In genomic region chr3:114892880-114893279, GRCh38 we compare ENCODE assay signal across 18 cellular contexts.
DNase-seq lines count a peak whose midpoint lies in the region; ATAC-seq and TF ChIP-seq lines count a peak whose summit lies in the region.
"Had no signal": no experiment of that assay in that cellular context is flagged by ENCODE, and none has a peak within 500 bp of the region (broad histone marks: within the 10 kb centered on the region; RNA-seq: fewer than 3 reads in every experiment).

No MANE protein-coding gene starts in this region.

- H3K4me3 ChIP-seq in neural progenitor cell (no peak overlapping the region), mammary epithelial cell (replicated peaks in 1 of 3; ENCODE audit: insufficient read depth in 1 of 3, low read depth in 2 of 3, low read length in 3 of 3) (no peak overlapping the region), GM23338 (no peak overlapping the region)
- H3K4me3 ChIP-seq: left lung had no signal

- peak; percentile 27 for DNase-seq in DMS79 treated with DMSO at 0.1 percent for 48 hours (lab: John Stamatoyannopoulos, UW)
- DNase-seq in DMS79 (lab: John Stamatoyannopoulos, UW) = no peak
- peak; percentile 88 for DNase-seq in NCI-H446 treated with DMSO at 0.1 percent for 48 hours (lab: John Stamatoyannopoulos, UW)
- peak; percentile 87 to 90 for DNase-seq in cerebellar nuclear complex (lab: John Stamatoyannopoulos, UW)
- DNase-seq in neural progenitor cell (ENCODE audit: low spot score) = no peak
- no peak for DNase-seq in mammary epithelial cell
- DNase-seq in T-cell = no peak
- no peak for DNase-seq in GM23338 (ENCODE audit: low spot score)
- DNase-seq: 8988T; activated naive CD4-positive, alpha-beta T cell treated with anti-CD3 and anti-CD28 coated beads, Interleukin-2, amount 10 ng/mL, durations not matched to agents 7 days and 5 days; activated T-cell treated with anti-CD3 and anti-CD28 coated beads, Interleukin-2, amount 50 U/mL, for 48 hours; AML-193; CD8-positive, alpha-beta memory T cell; effector memory CD4-positive, alpha-beta T cell; left lung; stimulated activated CD4-positive, alpha-beta T cell treated with anti-CD3 and anti-CD28 coated beads, Interleukin-12 subunit alpha, Interleukin-12 subunit beta, amount 100 ng/mL, for 4 hours had no signal

- H3K27ac Mint-ChIP-seq in neural progenitor cell (peak overlapping the region; percentile 35), T-cell (no peak overlapping the region), GM23338 (no peak overlapping the region)
- H3K27ac Mint-ChIP-seq: activated naive CD4-positive, alpha-beta T cell treated with anti-CD3 and anti-CD28 coated beads, Interleukin-2, amount 10 ng/mL, durations not matched to agents 7 days and 5 days; CD8-positive, alpha-beta memory T cell had no signal

- 76% methylated on average over 3 of the region's 3 CpGs for WGBS in mammary epithelial cell (ENCODE audit: low coverage, missing lambda C conversion rate)

- H2AFZ ChIP-seq in neural progenitor cell (replicated peaks) (no peak overlapping the region), mammary epithelial cell (ENCODE audit: low read depth, low read length) (no peak overlapping the region), GM23338 (no peak overlapping the region)

- H3K9ac ChIP-seq in neural progenitor cell (no peak overlapping the region), mammary epithelial cell (ENCODE audit: insufficient read depth, low read length) (no peak overlapping the region)

- H3K36me3 Mint-ChIP-seq in neural progenitor cell (no peaks in the 10 kb centered on the region), T-cell (peaks cover 31% of the 10 kb centered on the region), GM23338 (ENCODE audit: low read depth) (no peaks in the 10 kb centered on the region)
- H3K36me3 Mint-ChIP-seq: activated naive CD4-positive, alpha-beta T cell treated with anti-CD3 and anti-CD28 coated beads, Interleukin-2, amount 10 ng/mL, durations not matched to agents 7 days and 5 days had no signal

- ATAC-seq in T-cell (replicated peaks in 1 of 4) (no peak), GM23338 (no peak)
- ATAC-seq: esophagus mucosa, left lung had no signal

- H3K27me3 Mint-ChIP-seq in neural progenitor cell (ENCODE audit: insufficient read depth, low read depth) = no peaks in the 10 kb centered on the region
- no peaks in the 10 kb centered on the region for H3K27me3 Mint-ChIP-seq in T-cell
- no peaks in the 10 kb centered on the region for H3K27me3 Mint-ChIP-seq in GM23338 (ENCODE audit: insufficient read depth, low read depth, poor library complexity)
- H3K27me3 Mint-ChIP-seq: activated naive CD4-positive, alpha-beta T cell treated with anti-CD3 and anti-CD28 coated beads, Interleukin-2, amount 10 ng/mL, durations not matched to agents 7 days and 5 days had no signal

- dilution Hi-C loops in mammary epithelial cell (cut with HindIII; ENCODE audit: low sequenced_read_pairs) = no loop called here

- H3K27me3 ChIP-seq in neural progenitor cell (no peaks in the 10 kb centered on the region), mammary epithelial cell (ENCODE audit: insufficient read depth, low read length) (no peaks in the 10 kb centered on the region), GM23338 (ENCODE audit: insufficient read depth) (no peaks in the 10 kb centered on the region)
- H3K27me3 ChIP-seq: left lung had no signal

- H3K27ac ChIP-seq in neural progenitor cell (no peak overlapping the region), mammary epithelial cell (ENCODE audit: insufficient read depth, low read depth, low read length) (no peak overlapping the region), GM23338 (ENCODE audit: low read depth) (no peak overlapping the region)
- H3K27ac ChIP-seq: left lung, RWPE1 had no signal

- POLR2A ChIA-PET in T-cell (lab: Charles Lee) = interaction anchor here in 1 of 2 donors (0.6 kb wide), 2 partner anchors 14 to 744 kb away, joined by 3 read pairs; no protein-coding TSS in a partner anchor

- no peaks in the 10 kb centered on the region for H3F3A ChIP-seq in neural progenitor cell (ENCODE audit: low read depth)
- H3F3A ChIP-seq in GM23338 (replicated peaks; ENCODE audit: low read depth) = no peaks in the 10 kb centered on the region

- H3K4me2 ChIP-seq in neural progenitor cell (no peak overlapping the region), mammary epithelial cell (ENCODE audit: insufficient read depth, low read depth, low read length) (no peak overlapping the region), GM23338 (no peak overlapping the region)

- H3K36me3 ChIP-seq in neural progenitor cell (no peaks in the 10 kb centered on the region), mammary epithelial cell (ENCODE audit: insufficient read depth, low read length) (no peaks in the 10 kb centered on the region), GM23338 (ENCODE audit: insufficient read depth) (no peaks in the 10 kb centered on the region)
- H3K36me3 ChIP-seq: left lung had no signal

- TF ChIP-seq CTCF in neural progenitor cell (IDR thresholded peaks at IDR 0.05) = no peak
- no peak for TF ChIP-seq CTCF in mammary epithelial cell (conservative IDR thresholded peaks at IDR 0.05 in 1 of 2, IDR thresholded peaks at IDR 0.05 in 1 of 2; ENCODE audit: extremely low read depth in 1 of 2, insufficient read depth in 1 of 2, low read depth in 1 of 2, low read length in 2 of 2)
- TF ChIP-seq CTCF in GM23338 (conservative IDR thresholded peaks at IDR 0.05; ENCODE audit: low read depth in 2 of 2) = no peak

- H3K4me3 Mint-ChIP-seq in neural progenitor cell (no peak overlapping the region), T-cell (no peak overlapping the region), GM23338 (no peak overlapping the region)
- H3K4me3 Mint-ChIP-seq: activated naive CD4-positive, alpha-beta T cell treated with anti-CD3 and anti-CD28 coated beads, Interleukin-2, amount 10 ng/mL, durations not matched to agents 7 days and 5 days; CD8-positive, alpha-beta memory T cell had no signal

- H3K4me1 Mint-ChIP-seq in neural progenitor cell (peaks cover 13% of the 10 kb centered on the region), T-cell (peaks cover under 1 to 10% (median 3%) of the 10 kb centered on the region in 3 donors), GM23338 (no peaks in the 10 kb centered on the region; the same call in 2 of the 3 replicates)
- H3K4me1 Mint-ChIP-seq: activated naive CD4-positive, alpha-beta T cell treated with anti-CD3 and anti-CD28 coated beads, Interleukin-2, amount 10 ng/mL, durations not matched to agents 7 days and 5 days had no signal

- H3K79me2 ChIP-seq in neural progenitor cell (ENCODE audit: low read depth) (no peaks in the 10 kb centered on the region), mammary epithelial cell (ENCODE audit: insufficient read depth, low read length) (no peaks in the 10 kb centered on the region), GM23338 (replicated peaks; ENCODE audit: insufficient read depth) (no peaks in the 10 kb centered on the region)

- H3K9me3 Mint-ChIP-seq in neural progenitor cell = no peaks in the 10 kb centered on the region
- H3K9me3 Mint-ChIP-seq in T-cell = no peaks in the 10 kb centered on the region
- no peaks in the 10 kb centered on the region for H3K9me3 Mint-ChIP-seq in GM23338
- H3K9me3 Mint-ChIP-seq: activated naive CD4-positive, alpha-beta T cell treated with anti-CD3 and anti-CD28 coated beads, Interleukin-2, amount 10 ng/mL, durations not matched to agents 7 days and 5 days; CD8-positive, alpha-beta memory T cell had no signal

- H3K9me2 ChIP-seq in GM23338 (ENCODE audit: insufficient read depth) = no peaks in the 10 kb centered on the region

- intact Hi-C loops in mammary epithelial cell (cut with micrococcal nuclease) = no loop called here

- no peaks in the 10 kb centered on the region for H3K9me3 ChIP-seq in neural progenitor cell (ENCODE audit: low read depth)
- H3K9me3 ChIP-seq in mammary epithelial cell (replicated peaks; ENCODE audit: insufficient read depth, low read length) = no peaks in the 10 kb centered on the region
- H3K9me3 ChIP-seq: left lung had no signal

- CTCF ChIA-PET in mammary epithelial cell (lab: Charles Lee; ENCODE audit: low non-redundant PET) = no interaction called here
- CTCF ChIA-PET in T-cell (lab: Charles Lee) = interaction anchor here in 1 of 2 donors (1.1 kb wide), 1 partner anchor 17 kb away, joined by 3 read pairs; no protein-coding TSS in a partner anchor

- BruUV-seq in mammary epithelial cell (replicated peaks; lab: Mats Ljungman, UMichigan) = no TSS peak

- H4K20me1 ChIP-seq in neural progenitor cell (ENCODE audit: low read depth) = no peaks in the 10 kb centered on the region
- H4K20me1 ChIP-seq in mammary epithelial cell (ENCODE audit: insufficient read depth, low read length) = no peaks in the 10 kb centered on the region
- no peaks in the 10 kb centered on the region for H4K20me1 ChIP-seq in GM23338 (replicated peaks; ENCODE audit: insufficient read depth)

- in situ Hi-C loops in mammary epithelial cell (cut with MboI; ENCODE audit: low sequenced_read_pairs in 2 of 2) = no loop called here

- peaks cover 12% of the 10 kb centered on the region for H3K4me1 ChIP-seq in neural progenitor cell
- no peaks in the 10 kb centered on the region for H3K4me1 ChIP-seq in mammary epithelial cell (ENCODE audit: insufficient read depth, low read length)
- no peaks in the 10 kb centered on the region for H3K4me1 ChIP-seq in GM23338 (ENCODE audit: insufficient read depth)
- H3K4me1 ChIP-seq: left lung had no signal

TF ChIP-seq in GM23338, 12 proteins besides CTCF, POLR2A, EP300 and RAD21 (continues in another document):
- TF ChIP-seq EZH2 (IDR thresholded peaks at IDR 0.05; ENCODE audit: low read depth, unreplicated experiment) (no peak), EZH2phosphoT487 (IDR thresholded peaks at IDR 0.05; ENCODE audit: unreplicated experiment) (no peak), CREB1 (CRISPR knock-in tag; IDR thresholded peaks at IDR 0.05; ENCODE audit: low read depth) (no peak), ZNF114 (CRISPR knock-in tag; IDR thresholded peaks at IDR 0.05) (no peak)

Comparison
In these comparisons a context has a peak if more than half of its experiments do, and no peak if none do; other contexts are left out.
1. DNase-seq: peak in DMS79 treated with DMSO at 0.1 percent for 48 hours (single experiment), NCI-H446 treated with DMSO at 0.1 percent for 48 hours (single experiment) and cerebellar nuclear complex (2 of 2); none in DMS79 (single experiment), neural progenitor cell (single experiment), mammary epithelial cell (single experiment), T-cell (0 of 34) and GM23338 (single experiment).